Comparison of ENCODE assay signal across 1 cellular context in the genomic region with DNA sequence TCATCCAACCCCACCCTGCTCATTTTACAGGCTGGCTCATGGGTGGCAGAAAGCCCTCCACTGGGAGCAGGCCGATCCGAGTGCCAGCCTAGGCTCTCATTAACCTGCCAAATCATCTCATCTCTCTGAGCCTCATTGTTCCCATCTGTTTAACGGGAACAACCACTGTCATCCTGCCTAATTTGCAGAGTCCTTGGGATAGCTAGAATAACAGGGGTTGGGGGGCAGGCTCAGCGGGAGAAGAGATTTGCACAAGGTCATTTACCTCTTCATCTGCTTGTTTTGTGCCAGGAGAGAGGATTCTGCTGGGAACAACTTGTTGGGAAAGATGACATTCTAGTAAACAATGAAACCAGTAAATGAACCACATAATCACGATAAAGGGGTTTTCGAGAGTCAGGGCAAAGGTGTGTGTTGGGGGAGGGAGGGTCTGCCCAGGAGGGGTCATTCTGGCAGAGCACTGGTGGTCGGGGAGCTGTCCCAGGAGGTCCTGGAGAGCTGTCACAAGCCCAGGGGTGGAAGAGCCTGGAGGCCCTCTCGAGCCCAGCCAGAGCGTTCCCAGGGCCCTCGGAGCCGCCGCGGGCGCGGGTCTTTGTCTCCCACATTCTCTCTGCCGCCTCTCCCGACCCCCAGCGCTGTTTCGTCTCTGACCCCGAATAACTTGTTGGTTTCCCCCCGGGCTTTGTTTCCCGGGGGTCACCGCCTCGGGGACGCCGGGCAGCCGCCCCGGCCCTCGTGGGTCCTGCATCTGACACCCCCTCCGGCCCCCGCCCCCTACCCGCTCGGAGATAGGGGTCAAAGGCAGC.
TF ChIP-seq lines count a peak whose summit lies in the region.

No MANE protein-coding gene starts in this region.

TF ChIP-seq in HepG2, 621 proteins besides CTCF, POLR2A, EP300 and RAD21 (continued from another document):
- no peak for TF ChIP-seq TRIM22 (IDR thresholded peaks at IDR 0.05)
- no peak for TF ChIP-seq THAP7 (CRISPR knock-in tag; IDR thresholded peaks at IDR 0.05)
- no peak; the same call in 1 of the 2 replicates for TF ChIP-seq ZBTB4 (CRISPR knock-in tag; IDR thresholded peaks at IDR 0.05; ENCODE audit: borderline replicate concordance)
- TF ChIP-seq ZNF546 (CRISPR knock-in tag; conservative IDR thresholded peaks at IDR 0.05): no peak
- TF ChIP-seq ZNF292 (CRISPR knock-in tag; IDR thresholded peaks at IDR 0.05; ENCODE audit: borderline replicate concordance, low read depth): no peak; the same call in 1 of the 2 replicates
- TF ChIP-seq ZNF329 (CRISPR knock-in tag; IDR thresholded peaks at IDR 0.05; ENCODE audit: low read depth): no peak
- no peak for TF ChIP-seq PHB2 (IDR thresholded peaks at IDR 0.05; ENCODE audit: partially characterized antibody)
- TF ChIP-seq NR2C2 (CRISPR knock-in tag; IDR thresholded peaks at IDR 0.05; ENCODE audit: borderline replicate concordance): peak; percentile 92; the same call in 1 of the 2 replicates
- TF ChIP-seq, protein P1, sequence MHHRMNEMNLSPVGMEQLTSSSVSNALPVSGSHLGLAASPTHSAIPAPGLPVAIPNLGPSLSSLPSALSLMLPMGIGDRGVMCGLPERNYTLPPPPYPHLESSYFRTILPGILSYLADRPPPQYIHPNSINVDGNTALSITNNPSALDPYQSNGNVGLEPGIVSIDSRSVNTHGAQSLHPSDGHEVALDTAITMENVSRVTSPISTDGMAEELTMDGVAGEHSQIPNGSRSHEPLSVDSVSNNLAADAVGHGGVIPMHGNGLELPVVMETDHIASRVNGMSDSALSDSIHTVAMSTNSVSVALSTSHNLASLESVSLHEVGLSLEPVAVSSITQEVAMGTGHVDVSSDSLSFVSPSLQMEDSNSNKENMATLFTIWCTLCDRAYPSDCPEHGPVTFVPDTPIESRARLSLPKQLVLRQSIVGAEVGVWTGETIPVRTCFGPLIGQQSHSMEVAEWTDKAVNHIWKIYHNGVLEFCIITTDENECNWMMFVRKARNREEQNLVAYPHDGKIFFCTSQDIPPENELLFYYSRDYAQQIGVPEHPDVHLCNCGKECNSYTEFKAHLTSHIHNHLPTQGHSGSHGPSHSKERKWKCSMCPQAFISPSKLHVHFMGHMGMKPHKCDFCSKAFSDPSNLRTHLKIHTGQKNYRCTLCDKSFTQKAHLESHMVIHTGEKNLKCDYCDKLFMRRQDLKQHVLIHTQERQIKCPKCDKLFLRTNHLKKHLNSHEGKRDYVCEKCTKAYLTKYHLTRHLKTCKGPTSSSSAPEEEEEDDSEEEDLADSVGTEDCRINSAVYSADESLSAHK (CRISPR knock-in tag; IDR thresholded peaks at IDR 0.05; ENCODE audit: borderline replicate concordance): no peak
- no peak for TF ChIP-seq ZNF83 (CRISPR knock-in tag; IDR thresholded peaks at IDR 0.05; ENCODE audit: borderline replicate concordance)
- no peak for TF ChIP-seq CCDC6 (CRISPR knock-in tag; IDR thresholded peaks at IDR 0.05)
- no peak for TF ChIP-seq ZNF12 (CRISPR knock-in tag; IDR thresholded peaks at IDR 0.05)
- no peak for TF ChIP-seq GMEB1 (CRISPR knock-in tag; IDR thresholded peaks at IDR 0.05; ENCODE audit: borderline replicate concordance)
- TF ChIP-seq REL (CRISPR knock-in tag; conservative IDR thresholded peaks at IDR 0.05): no peak
- no peak for TF ChIP-seq NFKBIZ (CRISPR knock-in tag; IDR thresholded peaks at IDR 0.05)
- no peak for TF ChIP-seq NFKB2 (CRISPR knock-in tag; IDR thresholded peaks at IDR 0.05; ENCODE audit: borderline replicate concordance)
- no peak for TF ChIP-seq ZNF660 (CRISPR knock-in tag; IDR thresholded peaks at IDR 0.05; ENCODE audit: borderline replicate concordance, low read depth)
- TF ChIP-seq, protein P2, sequence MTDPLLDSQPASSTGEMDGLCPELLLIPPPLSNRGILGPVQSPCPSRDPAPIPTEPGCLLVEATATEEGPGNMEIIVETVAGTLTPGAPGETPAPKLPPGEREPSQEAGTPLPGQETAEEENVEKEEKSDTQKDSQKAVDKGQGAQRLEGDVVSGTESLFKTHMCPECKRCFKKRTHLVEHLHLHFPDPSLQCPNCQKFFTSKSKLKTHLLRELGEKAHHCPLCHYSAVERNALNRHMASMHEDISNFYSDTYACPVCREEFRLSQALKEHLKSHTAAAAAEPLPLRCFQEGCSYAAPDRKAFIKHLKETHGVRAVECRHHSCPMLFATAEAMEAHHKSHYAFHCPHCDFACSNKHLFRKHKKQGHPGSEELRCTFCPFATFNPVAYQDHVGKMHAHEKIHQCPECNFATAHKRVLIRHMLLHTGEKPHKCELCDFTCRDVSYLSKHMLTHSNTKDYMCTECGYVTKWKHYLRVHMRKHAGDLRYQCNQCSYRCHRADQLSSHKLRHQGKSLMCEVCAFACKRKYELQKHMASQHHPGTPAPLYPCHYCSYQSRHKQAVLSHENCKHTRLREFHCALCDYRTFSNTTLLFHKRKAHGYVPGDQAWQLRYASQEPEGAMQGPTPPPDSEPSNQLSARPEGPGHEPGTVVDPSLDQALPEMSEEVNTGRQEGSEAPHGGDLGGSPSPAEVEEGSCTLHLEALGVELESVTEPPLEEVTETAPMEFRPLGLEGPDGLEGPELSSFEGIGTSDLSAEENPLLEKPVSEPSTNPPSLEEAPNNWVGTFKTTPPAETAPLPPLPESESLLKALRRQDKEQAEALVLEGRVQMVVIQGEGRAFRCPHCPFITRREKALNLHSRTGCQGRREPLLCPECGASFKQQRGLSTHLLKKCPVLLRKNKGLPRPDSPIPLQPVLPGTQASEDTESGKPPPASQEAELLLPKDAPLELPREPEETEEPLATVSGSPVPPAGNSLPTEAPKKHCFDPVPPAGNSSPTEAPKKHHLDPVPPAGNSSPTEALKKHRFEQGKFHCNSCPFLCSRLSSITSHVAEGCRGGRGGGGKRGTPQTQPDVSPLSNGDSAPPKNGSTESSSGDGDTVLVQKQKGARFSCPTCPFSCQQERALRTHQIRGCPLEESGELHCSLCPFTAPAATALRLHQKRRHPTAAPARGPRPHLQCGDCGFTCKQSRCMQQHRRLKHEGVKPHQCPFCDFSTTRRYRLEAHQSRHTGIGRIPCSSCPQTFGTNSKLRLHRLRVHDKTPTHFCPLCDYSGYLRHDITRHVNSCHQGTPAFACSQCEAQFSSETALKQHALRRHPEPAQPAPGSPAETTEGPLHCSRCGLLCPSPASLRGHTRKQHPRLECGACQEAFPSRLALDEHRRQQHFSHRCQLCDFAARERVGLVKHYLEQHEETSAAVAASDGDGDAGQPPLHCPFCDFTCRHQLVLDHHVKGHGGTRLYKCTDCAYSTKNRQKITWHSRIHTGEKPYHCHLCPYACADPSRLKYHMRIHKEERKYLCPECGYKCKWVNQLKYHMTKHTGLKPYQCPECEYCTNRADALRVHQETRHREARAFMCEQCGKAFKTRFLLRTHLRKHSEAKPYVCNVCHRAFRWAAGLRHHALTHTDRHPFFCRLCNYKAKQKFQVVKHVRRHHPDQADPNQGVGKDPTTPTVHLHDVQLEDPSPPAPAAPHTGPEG (CRISPR knock-in tag; IDR thresholded peaks at IDR 0.05): no peak
- TF ChIP-seq, protein P3, sequence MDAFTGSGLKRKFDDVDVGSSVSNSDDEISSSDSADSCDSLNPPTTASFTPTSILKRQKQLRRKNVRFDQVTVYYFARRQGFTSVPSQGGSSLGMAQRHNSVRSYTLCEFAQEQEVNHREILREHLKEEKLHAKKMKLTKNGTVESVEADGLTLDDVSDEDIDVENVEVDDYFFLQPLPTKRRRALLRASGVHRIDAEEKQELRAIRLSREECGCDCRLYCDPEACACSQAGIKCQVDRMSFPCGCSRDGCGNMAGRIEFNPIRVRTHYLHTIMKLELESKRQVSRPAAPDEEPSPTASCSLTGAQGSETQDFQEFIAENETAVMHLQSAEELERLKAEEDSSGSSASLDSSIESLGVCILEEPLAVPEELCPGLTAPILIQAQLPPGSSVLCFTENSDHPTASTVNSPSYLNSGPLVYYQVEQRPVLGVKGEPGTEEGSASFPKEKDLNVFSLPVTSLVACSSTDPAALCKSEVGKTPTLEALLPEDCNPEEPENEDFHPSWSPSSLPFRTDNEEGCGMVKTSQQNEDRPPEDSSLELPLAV (CRISPR knock-in tag; conservative IDR thresholded peaks at IDR 0.05; ENCODE audit: low read depth): no peak
- no peak for TF ChIP-seq PPARG (CRISPR knock-in tag; conservative IDR thresholded peaks at IDR 0.05)
- TF ChIP-seq, protein P4, sequence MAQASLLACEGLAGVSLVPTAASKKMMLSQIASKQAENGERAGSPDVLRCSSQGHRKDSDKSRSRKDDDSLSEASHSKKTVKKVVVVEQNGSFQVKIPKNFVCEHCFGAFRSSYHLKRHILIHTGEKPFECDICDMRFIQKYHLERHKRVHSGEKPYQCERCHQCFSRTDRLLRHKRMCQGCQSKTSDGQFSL (CRISPR knock-in tag; IDR thresholded peaks at IDR 0.05): no peak
- TF ChIP-seq HNF4A (CRISPR knock-in tag; IDR thresholded peaks at IDR 0.05): peak; percentile 26; the same call in 1 of the 2 replicates
- peak; percentile 90 for TF ChIP-seq ZMYM2 (CRISPR knock-in tag; IDR thresholded peaks at IDR 0.05)
- TF ChIP-seq ZBTB37 (CRISPR knock-in tag; IDR thresholded peaks at IDR 0.05): no peak
- no peak for TF ChIP-seq RNF2 (conservative IDR thresholded peaks at IDR 0.05; ENCODE audit: low read depth)
- no peak for TF ChIP-seq PHF8 (CRISPR knock-in tag; IDR thresholded peaks at IDR 0.05)
- TF ChIP-seq ZNF577 (CRISPR knock-in tag; IDR thresholded peaks at IDR 0.05; ENCODE audit: borderline replicate concordance, low read depth): no peak
- TF ChIP-seq HNF4G (IDR thresholded peaks at IDR 0.05; ENCODE audit: borderline replicate concordance, low read depth, low read length): no peak; the same call in 1 of the 2 replicates
- TF ChIP-seq HNF4G (CRISPR knock-in tag; IDR thresholded peaks at IDR 0.05; ENCODE audit: borderline replicate concordance, low read depth): no peak; the same call in 1 of the 2 replicates
TF ChIP-seq in HepG2: peak in this region for 88.
